ENCODE assay signal across 1 cellular context in genomic region chr16:31073073-31073822, GRCh38.
TF ChIP-seq lines count a peak whose summit lies in the region.

No MANE protein-coding gene starts in this region.

TF ChIP-seq in K562, 482 proteins besides CTCF, POLR2A, EP300 and RAD21 (continued from another document and continues in another):
- TF ChIP-seq ARID3B (CRISPR knock-in tag; IDR thresholded peaks at IDR 0.05; ENCODE audit: borderline replicate concordance) (0 out of 2 replicates have a peak, but pooled peaks have one; percentile 28), TEAD1 (CRISPR knock-in tag; IDR thresholded peaks at IDR 0.05) (0 out of 4 replicates have a peak, but pooled peaks of 1 of the 2 experiments have one; percentile 65), ARNT (IDR thresholded peaks at IDR 0.05) (0 out of 4 replicates have a peak, but pooled peaks of 1 of the 2 experiments have one; percentile 29), RFX5 (IDR thresholded peaks at IDR 0.05; ENCODE audit: low read depth, low read length) (no peak), EHMT2 (IDR thresholded peaks at IDR 0.05) (no peak), GATAD2A (IDR thresholded peaks at IDR 0.05) (no peak), NKRF (IDR thresholded peaks at IDR 0.05; ENCODE audit: borderline replicate concordance) (peak; percentile 85; the same call in 1 of the 2 replicates), ZNF232 (CRISPR knock-in tag; IDR thresholded peaks at IDR 0.05) (peak; percentile 50; the same call in 1 of the 2 replicates), CREM (IDR thresholded peaks at IDR 0.05; ENCODE audit: low read depth) (peak; percentile 66), KAT7 (CRISPR knock-in tag; IDR thresholded peaks at IDR 0.05; ENCODE audit: borderline replicate concordance) (peak; percentile 88), CLOCK (CRISPR knock-in tag; IDR thresholded peaks at IDR 0.05; ENCODE audit: borderline replicate concordance) (no peak), SP1 (CRISPR knock-in tag; IDR thresholded peaks at IDR 0.05) (0 out of 2 replicates have a peak, but pooled peaks have one; percentile 28), KLF13 (tag; IDR thresholded peaks at IDR 0.05; ENCODE audit: borderline replicate concordance, low read depth) (0 out of 2 replicates have a peak, but pooled peaks have one; percentile 9), POU5F1 (IDR thresholded peaks at IDR 0.05; ENCODE audit: borderline replicate concordance, low read depth, low read length, partially characterized antibody) (no peak), HMGN3 (IDR thresholded peaks at IDR 0.05; ENCODE audit: borderline replicate concordance, extremely low read depth, insufficient read length, low read depth, low read length) (peak; percentile 61), PHF20 (IDR thresholded peaks at IDR 0.05; ENCODE audit: partially characterized antibody) (peak; percentile 7), ZNF253 (CRISPR knock-in tag; conservative IDR thresholded peaks at IDR 0.05) (no peak), MLLT1 (IDR thresholded peaks at IDR 0.05) (peak in 1 of 2 experiments; percentile 94; a peak in 2 of 4 replicates), POLR2G (IDR thresholded peaks at IDR 0.05; ENCODE audit: low read depth, low read length) (peak; percentile 85), TBP (optimal IDR thresholded peaks at IDR 0.05; ENCODE audit: low read depth, low read length) (peak; percentile 26), POLR2B (IDR thresholded peaks at IDR 0.05; ENCODE audit: low read depth, partially characterized antibody) (peak; percentile 20), KLF16 (IDR thresholded peaks at IDR 0.05) (no peak), MAFG (tag; conservative IDR thresholded peaks at IDR 0.05) (no peak), SAP30 (IDR thresholded peaks at IDR 0.05; ENCODE audit: borderline replicate concordance, insufficient read depth, low read depth, low read length, poor library complexity, severe bottlenecking) (peak; percentile 74), ZHX1 (conservative IDR thresholded peaks at IDR 0.05; ENCODE audit: low read length) (0 out of 2 replicates have a peak, but pooled peaks have one; percentile 18), HNRNPH1 (optimal IDR thresholded peaks at IDR 0.05; ENCODE audit: low read depth, low read length) (no peak), NEUROD1 (IDR thresholded peaks at IDR 0.05; ENCODE audit: borderline replicate concordance, low read depth, low read length, partially characterized antibody) (peak; percentile 96), ZFP91 (CRISPR knock-in tag; IDR thresholded peaks at IDR 0.05) (0 out of 2 replicates have a peak, but pooled peaks have one; percentile 45), SMAD1 (IDR thresholded peaks at IDR 0.05; ENCODE audit: low read depth, low read length, partially characterized antibody) (peak; percentile 9), KDM4B (IDR thresholded peaks at IDR 0.05; ENCODE audit: borderline replicate concordance in 2 of 2, low read depth in 1 of 2) (no peak), USF2 (CRISPR knock-in tag; IDR thresholded peaks at IDR 0.05) (0 out of 2 replicates have a peak, but pooled peaks have one; percentile 2), RBBP5 (IDR thresholded peaks at IDR 0.05; ENCODE audit: borderline replicate concordance, insufficient read depth, low read length, poor library complexity, severe bottlenecking) (peak; percentile 96), BRCA1 (IDR thresholded peaks at IDR 0.05) (no peak), BRCA1 (CRISPR knock-in tag; IDR thresholded peaks at IDR 0.05) (0 out of 2 replicates have a peak, but pooled peaks have one; percentile 12), SIN3A (IDR thresholded peaks at IDR 0.05; ENCODE audit: borderline replicate concordance in 2 of 2, control insufficient read depth in 1 of 2, low read depth in 2 of 2, low read length in 2 of 2) (peak in 1 of 2 experiments; percentile 82; a peak in 1 of 4 replicates)
- TF ChIP-seq, protein P1, sequence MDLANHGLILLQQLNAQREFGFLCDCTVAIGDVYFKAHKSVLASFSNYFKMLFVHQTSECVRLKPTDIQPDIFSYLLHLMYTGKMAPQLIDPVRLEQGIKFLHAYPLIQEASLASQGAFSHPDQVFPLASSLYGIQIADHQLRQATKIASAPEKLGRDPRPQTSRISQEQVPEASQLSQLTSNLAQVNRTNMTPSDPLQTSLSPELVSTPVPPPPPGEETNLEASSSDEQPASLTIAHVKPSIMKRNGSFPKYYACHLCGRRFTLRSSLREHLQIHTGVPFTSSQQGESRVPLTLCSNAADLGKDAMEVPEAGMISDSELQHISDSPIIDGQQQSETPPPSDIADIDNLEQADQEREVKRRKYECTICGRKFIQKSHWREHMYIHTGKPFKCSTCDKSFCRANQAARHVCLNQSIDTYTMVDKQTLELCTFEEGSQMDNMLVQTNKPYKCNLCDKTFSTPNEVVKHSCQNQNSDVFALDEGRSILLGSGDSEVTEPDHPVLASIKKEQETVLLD (IDR thresholded peaks at IDR 0.05): 0 out of 2 replicates have a peak, but pooled peaks have one; percentile 16
- TF ChIP-seq, protein P2, sequence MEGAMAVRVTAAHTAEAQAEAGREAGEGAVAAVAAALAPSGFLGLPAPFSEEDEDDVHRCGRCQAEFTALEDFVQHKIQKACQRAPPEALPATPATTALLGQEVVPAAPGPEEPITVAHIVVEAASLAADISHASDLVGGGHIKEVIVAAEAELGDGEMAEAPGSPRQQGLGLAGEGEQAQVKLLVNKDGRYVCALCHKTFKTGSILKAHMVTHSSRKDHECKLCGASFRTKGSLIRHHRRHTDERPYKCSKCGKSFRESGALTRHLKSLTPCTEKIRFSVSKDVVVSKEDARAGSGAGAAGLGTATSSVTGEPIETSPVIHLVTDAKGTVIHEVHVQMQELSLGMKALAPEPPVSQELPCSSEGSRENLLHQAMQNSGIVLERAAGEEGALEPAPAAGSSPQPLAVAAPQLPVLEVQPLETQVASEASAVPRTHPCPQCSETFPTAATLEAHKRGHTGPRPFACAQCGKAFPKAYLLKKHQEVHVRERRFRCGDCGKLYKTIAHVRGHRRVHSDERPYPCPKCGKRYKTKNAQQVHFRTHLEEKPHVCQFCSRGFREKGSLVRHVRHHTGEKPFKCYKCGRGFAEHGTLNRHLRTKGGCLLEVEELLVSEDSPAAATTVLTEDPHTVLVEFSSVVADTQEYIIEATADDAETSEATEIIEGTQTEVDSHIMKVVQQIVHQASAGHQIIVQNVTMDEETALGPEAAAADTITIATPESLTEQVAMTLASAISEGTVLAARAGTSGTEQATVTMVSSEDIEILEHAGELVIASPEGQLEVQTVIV (CRISPR knock-in tag; IDR thresholded peaks at IDR 0.05; ENCODE audit: borderline replicate concordance): no peak
- TF ChIP-seq, protein P3, sequence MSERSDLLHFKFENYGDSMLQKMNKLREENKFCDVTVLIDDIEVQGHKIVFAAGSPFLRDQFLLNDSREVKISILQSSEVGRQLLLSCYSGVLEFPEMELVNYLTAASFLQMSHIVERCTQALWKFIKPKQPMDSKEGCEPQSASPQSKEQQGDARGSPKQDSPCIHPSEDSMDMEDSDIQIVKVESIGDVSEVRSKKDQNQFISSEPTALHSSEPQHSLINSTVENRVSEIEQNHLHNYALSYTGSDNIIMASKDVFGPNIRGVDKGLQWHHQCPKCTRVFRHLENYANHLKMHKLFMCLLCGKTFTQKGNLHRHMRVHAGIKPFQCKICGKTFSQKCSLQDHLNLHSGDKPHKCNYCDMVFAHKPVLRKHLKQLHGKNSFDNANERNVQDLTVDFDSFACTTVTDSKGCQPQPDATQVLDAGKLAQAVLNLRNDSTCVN (CRISPR knock-in tag; IDR thresholded peaks at IDR 0.05): no peak
